Comparison of ENCODE assay signal across 1 cellular context in genomic region chrX:20312018-20312417, GRCh38.
TF ChIP-seq lines count a peak whose summit lies in the region.

No MANE protein-coding gene starts in this region.

TF ChIP-seq in IMR-90, 13 proteins besides CTCF, POLR2A, EP300 and RAD21:
- no peak for TF ChIP-seq CEBPB (IDR thresholded peaks at IDR 0.05; ENCODE audit: low read depth, low read length)
- TF ChIP-seq, protein P1, sequence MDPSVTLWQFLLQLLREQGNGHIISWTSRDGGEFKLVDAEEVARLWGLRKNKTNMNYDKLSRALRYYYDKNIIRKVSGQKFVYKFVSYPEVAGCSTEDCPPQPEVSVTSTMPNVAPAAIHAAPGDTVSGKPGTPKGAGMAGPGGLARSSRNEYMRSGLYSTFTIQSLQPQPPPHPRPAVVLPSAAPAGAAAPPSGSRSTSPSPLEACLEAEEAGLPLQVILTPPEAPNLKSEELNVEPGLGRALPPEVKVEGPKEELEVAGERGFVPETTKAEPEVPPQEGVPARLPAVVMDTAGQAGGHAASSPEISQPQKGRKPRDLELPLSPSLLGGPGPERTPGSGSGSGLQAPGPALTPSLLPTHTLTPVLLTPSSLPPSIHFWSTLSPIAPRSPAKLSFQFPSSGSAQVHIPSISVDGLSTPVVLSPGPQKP (IDR thresholded peaks at IDR 0.05; ENCODE audit: borderline replicate concordance, low read depth, low read length) = no peak
- TF ChIP-seq FOS (IDR thresholded peaks at IDR 0.05; ENCODE audit: low read depth, low read length) = no peak
- TF ChIP-seq BHLHE40 (IDR thresholded peaks at IDR 0.05; ENCODE audit: low read depth, low read length) = no peak
- no peak for TF ChIP-seq SMC3 (IDR thresholded peaks at IDR 0.05; ENCODE audit: low read depth, low read length)
- TF ChIP-seq, protein P2, sequence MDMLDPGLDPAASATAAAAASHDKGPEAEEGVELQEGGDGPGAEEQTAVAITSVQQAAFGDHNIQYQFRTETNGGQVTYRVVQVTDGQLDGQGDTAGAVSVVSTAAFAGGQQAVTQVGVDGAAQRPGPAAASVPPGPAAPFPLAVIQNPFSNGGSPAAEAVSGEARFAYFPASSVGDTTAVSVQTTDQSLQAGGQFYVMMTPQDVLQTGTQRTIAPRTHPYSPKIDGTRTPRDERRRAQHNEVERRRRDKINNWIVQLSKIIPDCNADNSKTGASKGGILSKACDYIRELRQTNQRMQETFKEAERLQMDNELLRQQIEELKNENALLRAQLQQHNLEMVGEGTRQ (IDR thresholded peaks at IDR 0.05; ENCODE audit: low read depth, low read length) = no peak
- TF ChIP-seq RFX5 (IDR thresholded peaks at IDR 0.05; ENCODE audit: low read depth, low read length) = no peak
- TF ChIP-seq MAZ (IDR thresholded peaks at IDR 0.05; ENCODE audit: borderline replicate concordance, low read depth, low read length) = no peak
- TF ChIP-seq MXI1 (IDR thresholded peaks at IDR 0.05; ENCODE audit: borderline replicate concordance, low read depth, low read length) = no peak
- TF ChIP-seq NFE2L2 (IDR thresholded peaks at IDR 0.05; ENCODE audit: low read depth, low read length) = no peak
- TF ChIP-seq MAFK (IDR thresholded peaks at IDR 0.05; ENCODE audit: low read depth, low read length) = no peak
- TF ChIP-seq CHD1 (IDR thresholded peaks at IDR 0.05; ENCODE audit: low read depth, low read length) = no peak
- TF ChIP-seq RCOR1 (IDR thresholded peaks at IDR 0.05; ENCODE audit: insufficient replicate concordance, low read length) = no peak
TF ChIP-seq in IMR-90: peak in this region for 0.
